In the genomic region with DNA sequence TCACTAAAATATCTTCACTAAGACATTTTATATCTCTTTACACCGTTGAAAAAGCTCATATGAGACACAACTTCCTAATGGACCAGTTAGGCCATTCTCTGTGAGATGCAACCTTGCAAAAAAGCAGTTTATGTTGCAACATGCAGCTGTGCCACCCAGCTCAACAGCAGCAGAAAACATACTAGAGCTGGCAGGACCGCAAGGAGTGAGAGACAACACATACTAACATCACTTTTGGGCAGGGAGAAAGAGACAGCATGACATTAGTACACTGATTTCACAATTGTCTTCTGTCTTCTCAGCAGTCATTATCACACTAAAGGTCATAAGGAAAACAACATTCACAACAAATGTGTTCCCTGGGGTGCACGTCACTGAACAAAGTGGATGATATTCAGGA, we compare ENCODE assay signal across 21 cellular contexts.
DNase-seq lines count a peak whose midpoint lies in the region; ATAC-seq lines count a peak whose summit lies in the region.
"Had no signal": no experiment of that assay in that cellular context is flagged by ENCODE, and none has a peak within 500 bp of the region (broad histone marks: within the 10 kb centered on the region; RNA-seq: fewer than 3 reads in every experiment).

No MANE protein-coding gene starts in this region.

- POLR2A ChIA-PET in activated CD4-positive, alpha-beta T cell treated with anti-CD3 and anti-CD28 coated beads, Interleukin-2, amount 10 ng/mL, durations not matched to agents 7 days and 5 days (lab: Charles Lee): no interaction called here

- H3K27me3 Mint-ChIP-seq in activated CD4-positive, alpha-beta T cell treated with anti-CD3 and anti-CD28 coated beads, Interleukin-2, amount 10 ng/mL, durations not matched to agents 7 days and 5 days: no peaks in the 10 kb centered on the region

- DNase-seq in Right ventricle myocardium inferior (ENCODE audit: missing footprints) (no peak), cardiac septum (ENCODE audit: low spot score) (no peak), inferior parietal cortex (ENCODE audit: extremely low spot score) (peak; percentile 40), substantia nigra (lab: John Stamatoyannopoulos, UW) (peak in 6 of 49 donors; percentile 15 to 34 (median 28))
- DNase-seq in activated CD4-positive, alpha-beta T cell treated with anti-CD3 and anti-CD28 coated beads, Interleukin-2, amount 10 ng/mL, durations not matched to agents 7 days and 5 days: no peak
- DNase-seq: CD8-positive, alpha-beta T cell; DMS79; GM23248; KBM-7; NCI-H1092; NCI-H146; NCI-H2081 treated with DMSO at 0.1 percent for 48 hours; NCI-H510A treated with DMSO at 0.1 percent for 48 hours; NCI-H82; SHP77 treated with DMSO at 0.1 percent for 48 hours had no signal

- intact Hi-C loops in Right ventricle myocardium inferior (cut with DNase I) (no loop called here), cardiac septum (cut with DNase I) (no loop called here)

- H3K9me3 Mint-ChIP-seq in activated CD4-positive, alpha-beta T cell treated with anti-CD3 and anti-CD28 coated beads, Interleukin-2, amount 10 ng/mL, durations not matched to agents 7 days and 5 days: no peaks in the 10 kb centered on the region
- H3K9me3 Mint-ChIP-seq: CD8-positive, alpha-beta T cell had no signal

- H3K27ac ChIP-seq in cingulate gyrus (ENCODE audit: low read depth, low read length) (peak overlapping the region; percentile 6), substantia nigra (ENCODE audit: low read depth, low read length, poor library complexity, severe bottlenecking) (peak overlapping the region; percentile 75)
- H3K27ac ChIP-seq: BLaER1, GM23248 had no signal

- no peak overlapping the region for H3K4me3 Mint-ChIP-seq in activated CD4-positive, alpha-beta T cell treated with anti-CD3 and anti-CD28 coated beads, Interleukin-2, amount 10 ng/mL, durations not matched to agents 7 days and 5 days
- H3K4me3 Mint-ChIP-seq: CD8-positive, alpha-beta T cell had no signal

- H3K4me1 Mint-ChIP-seq in activated CD4-positive, alpha-beta T cell treated with anti-CD3 and anti-CD28 coated beads, Interleukin-2, amount 10 ng/mL, durations not matched to agents 7 days and 5 days: peaks cover 1% of the 10 kb centered on the region

- H3K36me3 Mint-ChIP-seq in activated CD4-positive, alpha-beta T cell treated with anti-CD3 and anti-CD28 coated beads, Interleukin-2, amount 10 ng/mL, durations not matched to agents 7 days and 5 days (ENCODE audit: low read depth): no peaks in the 10 kb centered on the region
- H3K36me3 Mint-ChIP-seq: CD8-positive, alpha-beta T cell had no signal

- H3K27ac Mint-ChIP-seq in activated CD4-positive, alpha-beta T cell treated with anti-CD3 and anti-CD28 coated beads, Interleukin-2, amount 10 ng/mL, durations not matched to agents 7 days and 5 days: no peak overlapping the region
- H3K27ac Mint-ChIP-seq: CD8-positive, alpha-beta T cell had no signal

- CTCF ChIA-PET in activated CD4-positive, alpha-beta T cell treated with anti-CD3 and anti-CD28 coated beads, Interleukin-2, amount 10 ng/mL, durations not matched to agents 7 days and 5 days (lab: Charles Lee): no interaction called here

- ATAC-seq in Right ventricle myocardium inferior (peak; percentile 31), HG03565 (IDR thresholded peaks at IDR 0.05; ENCODE audit: unreplicated experiment) (no peak), GM18498 (IDR thresholded peaks at IDR 0.05; ENCODE audit: unreplicated experiment) (no peak)
- ATAC-seq: CD8-positive, alpha-beta T cell; HCT116; Panc1 had no signal
